Comparison of ENCODE assay signal across 1 cellular context in genomic region chr17:67238976-67239375, GRCh38.
TF ChIP-seq lines count a peak whose summit lies in the region.

No MANE protein-coding gene starts in this region.

TF ChIP-seq in HEK293, 187 proteins besides CTCF, POLR2A, EP300 and RAD21 (continued from another document):
- TF ChIP-seq, protein P1, sequence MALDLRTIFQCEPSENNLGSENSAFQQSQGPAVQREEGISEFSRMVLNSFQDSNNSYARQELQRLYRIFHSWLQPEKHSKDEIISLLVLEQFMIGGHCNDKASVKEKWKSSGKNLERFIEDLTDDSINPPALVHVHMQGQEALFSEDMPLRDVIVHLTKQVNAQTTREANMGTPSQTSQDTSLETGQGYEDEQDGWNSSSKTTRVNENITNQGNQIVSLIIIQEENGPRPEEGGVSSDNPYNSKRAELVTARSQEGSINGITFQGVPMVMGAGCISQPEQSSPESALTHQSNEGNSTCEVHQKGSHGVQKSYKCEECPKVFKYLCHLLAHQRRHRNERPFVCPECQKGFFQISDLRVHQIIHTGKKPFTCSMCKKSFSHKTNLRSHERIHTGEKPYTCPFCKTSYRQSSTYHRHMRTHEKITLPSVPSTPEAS (tag by site-specific recombination; IDR thresholded peaks at IDR 0.05) = no peak
- TF ChIP-seq ZNF510 (tag by site-specific recombination; IDR thresholded peaks at IDR 0.05; ENCODE audit: insufficient replicate concordance) (no peak), TRIM28 (IDR thresholded peaks at IDR 0.05; ENCODE audit: borderline replicate concordance, low read length) (peak; percentile 36; the same call in 1 of the 2 replicates), ZNF169 (tag by site-specific recombination; IDR thresholded peaks at IDR 0.05) (no peak), KLF9 (tag by site-specific recombination; IDR thresholded peaks at IDR 0.05; ENCODE audit: low read depth) (no peak), SCRT1 (tag by site-specific recombination; IDR thresholded peaks at IDR 0.05; ENCODE audit: borderline replicate concordance) (no peak), GLI2 (tag by site-specific recombination; IDR thresholded peaks at IDR 0.05; ENCODE audit: borderline replicate concordance, low read depth) (no peak)
- TF ChIP-seq, protein P2, sequence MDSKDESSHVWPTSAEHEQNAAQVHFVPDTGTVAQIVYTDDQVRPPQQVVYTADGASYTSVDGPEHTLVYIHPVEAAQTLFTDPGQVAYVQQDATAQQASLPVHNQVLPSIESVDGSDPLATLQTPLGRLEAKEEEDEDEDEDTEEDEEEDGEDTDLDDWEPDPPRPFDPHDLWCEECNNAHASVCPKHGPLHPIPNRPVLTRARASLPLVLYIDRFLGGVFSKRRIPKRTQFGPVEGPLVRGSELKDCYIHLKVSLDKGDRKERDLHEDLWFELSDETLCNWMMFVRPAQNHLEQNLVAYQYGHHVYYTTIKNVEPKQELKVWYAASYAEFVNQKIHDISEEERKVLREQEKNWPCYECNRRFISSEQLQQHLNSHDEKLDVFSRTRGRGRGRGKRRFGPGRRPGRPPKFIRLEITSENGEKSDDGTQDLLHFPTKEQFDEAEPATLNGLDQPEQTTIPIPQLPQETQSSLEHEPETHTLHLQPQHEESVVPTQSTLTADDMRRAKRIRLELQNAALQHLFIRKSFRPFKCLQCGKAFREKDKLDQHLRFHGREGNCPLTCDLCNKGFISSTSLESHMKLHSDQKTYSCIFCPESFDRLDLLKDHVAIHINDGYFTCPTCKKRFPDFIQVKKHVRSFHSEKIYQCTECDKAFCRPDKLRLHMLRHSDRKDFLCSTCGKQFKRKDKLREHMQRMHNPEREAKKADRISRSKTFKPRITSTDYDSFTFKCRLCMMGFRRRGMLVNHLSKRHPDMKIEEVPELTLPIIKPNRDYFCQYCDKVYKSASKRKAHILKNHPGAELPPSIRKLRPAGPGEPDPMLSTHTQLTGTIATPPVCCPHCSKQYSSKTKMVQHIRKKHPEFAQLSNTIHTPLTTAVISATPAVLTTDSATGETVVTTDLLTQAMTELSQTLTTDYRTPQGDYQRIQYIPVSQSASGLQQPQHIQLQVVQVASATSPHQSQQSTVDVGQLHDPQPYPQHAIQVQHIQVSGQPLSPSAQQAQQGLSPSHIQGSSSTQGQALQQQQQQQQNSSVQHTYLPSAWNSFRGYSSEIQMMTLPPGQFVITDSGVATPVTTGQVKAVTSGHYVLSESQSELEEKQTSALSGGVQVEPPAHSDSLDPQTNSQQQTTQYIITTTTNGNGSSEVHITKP (tag by site-specific recombination; IDR thresholded peaks at IDR 0.05) = no peak
TF ChIP-seq in HEK293: peak in this region for 3.
